ENCODE assay signal across 21 cellular contexts in the genomic region with DNA sequence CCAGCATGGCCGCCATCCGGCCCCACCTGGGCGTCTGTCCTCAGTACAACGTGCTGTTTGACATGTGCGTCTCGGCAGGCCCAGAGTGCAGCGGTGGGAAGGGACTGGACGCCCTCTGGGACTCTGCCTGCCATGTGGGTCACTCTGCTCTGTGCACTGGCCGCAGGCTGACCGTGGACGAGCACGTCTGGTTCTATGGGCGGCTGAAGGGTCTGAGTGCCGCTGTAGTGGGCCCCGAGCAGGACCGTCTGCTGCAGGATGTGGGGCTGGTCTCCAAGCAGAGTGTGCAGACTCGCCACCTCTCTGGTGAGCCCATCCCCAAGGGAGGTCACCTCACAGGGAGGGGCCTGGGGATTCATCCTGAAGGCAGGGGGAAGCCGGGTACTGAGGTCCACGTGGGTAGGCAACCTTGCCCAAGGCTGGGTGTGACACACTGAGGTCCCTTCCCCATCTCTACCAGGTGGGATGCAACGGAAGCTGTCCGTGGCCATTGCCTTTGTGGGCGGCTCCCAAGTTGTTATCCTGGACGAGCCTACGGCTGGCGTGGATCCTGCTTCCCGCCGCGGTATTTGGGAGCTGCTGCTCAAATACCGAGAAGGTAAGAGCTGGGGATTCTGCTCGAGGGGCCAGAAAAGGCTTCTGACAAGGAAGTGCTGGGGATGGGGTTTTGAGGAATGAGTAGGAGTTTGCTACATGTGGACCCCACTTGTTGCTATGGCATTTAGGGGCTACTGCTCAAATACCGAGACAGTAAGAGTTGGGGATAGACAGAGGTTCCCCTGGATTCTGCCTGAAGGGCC. TPM values are rescaled to one million over a fixed set of nuclear protein-coding genes. Genes with fewer than 3 reads are reported as not detected.
A peak's percentile ranks its signal among the peaks of the same experiment; 100 is the strongest.
DNase-seq lines count a peak whose midpoint lies in the region; ATAC-seq, FAIRE-seq and TF ChIP-seq lines count a peak whose summit lies in the region.
"Had no signal": no experiment of that assay in that cellular context is flagged by ENCODE, and none has a peak within 500 bp of the region (broad histone marks: within the 10 kb centered on the region; RNA-seq: fewer than 3 reads in every experiment).

No MANE protein-coding gene starts in this region.

- H2BK12ac ChIP-seq in neuronal stem cell (ENCODE audit: low read length) = no peak overlapping the region

- H4K91ac ChIP-seq in neuronal stem cell (ENCODE audit: low read depth, low read length, poor library complexity) = no peak overlapping the region

- no peak overlapping the region for H2BK15ac ChIP-seq in neuronal stem cell (ENCODE audit: low read length)

- H3K36me3 ChIP-seq in HepG2 (replicated peaks in 1 of 2; ENCODE audit: control insufficient read depth in 1 of 2, insufficient read depth in 2 of 2, low read length in 2 of 2) (peaks cover 7 to 21% of the 10 kb centered on the region in 2 experiments; a peak in 3 of 5 replicates), neuronal stem cell (replicated peaks in 1 of 2; ENCODE audit: control insufficient read depth in 2 of 2, insufficient read depth in 2 of 2, low read length in 2 of 2) (no peaks in the 10 kb centered on the region)
- H3K36me3 ChIP-seq: SJCRH30 had no signal

- peak overlapping the region; percentile 64 for H3K27ac Mint-ChIP-seq in activated T-cell treated with anti-CD3 and anti-CD28 coated beads, Interleukin-2, amount 50 U/mL, for 24 hours
- H3K27ac Mint-ChIP-seq in Calu3 (ENCODE audit: unreplicated experiment) = no peak overlapping the region

- peak; percentile 74 for ATAC-seq in HepG2
- ATAC-seq: A549 had no signal

- peaks cover 6% of the 10 kb centered on the region for H3K4me1 Mint-ChIP-seq in activated T-cell treated with anti-CD3 and anti-CD28 coated beads, Interleukin-2, amount 50 U/mL, for 24 hours (ENCODE audit: low read depth)
- no peaks in the 10 kb centered on the region for H3K4me1 Mint-ChIP-seq in Calu3 (ENCODE audit: low read depth, unreplicated experiment)

- no peak for DNase-seq in activated T-cell treated with anti-CD3 and anti-CD28 coated beads, Interleukin-2, amount 50 U/mL, for 24 hours
- no peak for DNase-seq in activated T-cell treated with anti-CD3 and anti-CD28 coated beads, Interleukin-2, amount 50 U/mL, for 1 hour
- DNase-seq in RWPE1 (ENCODE audit: low spot score) (no peak), HepG2 (ENCODE audit: low spot score) (no peak), neuronal stem cell (ENCODE audit: low spot score) (no peak), Calu3 (no peak), NCI-H1105 (lab: John Stamatoyannopoulos, UW) (no peak), CD1c-positive myeloid dendritic cell (ENCODE audit: extremely low spot score) (no peak)
- DNase-seq: Caco-2, EL, H7, NCI-H1417, NCI-H187 treated with DMSO at 0.1 percent for 48 hours, NCI-H446 treated with DMSO at 0.1 percent for 48 hours, NCI-H748 treated with DMSO at 0.1 percent for 48 hours, OCI-M1, RPMI8226, SJCRH30 had no signal

- peak overlapping the region; percentile 85 for H3K4me2 ChIP-seq in HepG2 (ENCODE audit: low read depth, low read length)
- no peak overlapping the region for H3K4me2 ChIP-seq in neuronal stem cell (ENCODE audit: insufficient read depth, low read length, poor library complexity, severe bottlenecking)
- H3K4me2 ChIP-seq: A549 had no signal

- no peak overlapping the region for H3K4me3 Mint-ChIP-seq in activated T-cell treated with anti-CD3 and anti-CD28 coated beads, Interleukin-2, amount 50 U/mL, for 24 hours
- H3K4me3 Mint-ChIP-seq in Calu3 (ENCODE audit: low read depth, unreplicated experiment) = no peak overlapping the region

- no peak for TF ChIP-seq EP300 in HepG2 (IDR thresholded peaks at IDR 0.05; ENCODE audit: low read depth in 2 of 2, low read length in 2 of 2)
- no peak for TF ChIP-seq EP300 in HepG2 (CRISPR knock-in tag; IDR thresholded peaks at IDR 0.05; ENCODE audit: borderline replicate concordance)

- in situ Hi-C loops in HepG2 (cut with HindIII; ENCODE audit: extremely low pct_ligation_motif_present, low pct_unique_long_range_greater_than_20kb) = no loop called here

- peak overlapping the region; percentile 28 for H3K18ac ChIP-seq in neuronal stem cell (ENCODE audit: low read length)

- CTCF ChIA-PET in RWPE1 (lab: Yijun Ruan, JAX) = no interaction called here
- CTCF ChIA-PET in HepG2 (lab: Yijun Ruan, JAX; ENCODE audit: low intra/inter-chr PET ratio, low total read pairs) = no interaction called here
- CTCF ChIA-PET in Calu3 (lab: Charles Lee) = no interaction called here

- peak overlapping the region; percentile 62 to 75 (median 64); a peak in 5 of 6 replicates for H3K4me3 ChIP-seq in HepG2 (replicated peaks in 1 of 3; ENCODE audit: insufficient read depth in 1 of 3, low read depth in 2 of 3, low read length in 3 of 3)
- peak overlapping the region in 1 of 2 donors; percentile 44 for H3K4me3 ChIP-seq in neuronal stem cell (ENCODE audit: low read length in 2 of 2)
- H3K4me3 ChIP-seq: A549, SJCRH30 had no signal

- no peaks in the 10 kb centered on the region for H3K9me3 Mint-ChIP-seq in activated T-cell treated with anti-CD3 and anti-CD28 coated beads, Interleukin-2, amount 50 U/mL, for 24 hours
- H3K9me3 Mint-ChIP-seq in Calu3 (ENCODE audit: low read depth, unreplicated experiment) = no peaks in the 10 kb centered on the region

- TF ChIP-seq CTCF in RWPE1 (conservative IDR thresholded peaks at IDR 0.05; ENCODE audit: low read depth) (no peak), HepG2 (CRISPR knock-in tag; IDR thresholded peaks at IDR 0.05) (no peak), Calu3 (IDR thresholded peaks at IDR 0.05; ENCODE audit: unreplicated experiment) (no peak)

- no peaks in the 10 kb centered on the region for H3K27me3 ChIP-seq in HepG2 (ENCODE audit: control insufficient read depth in 1 of 2, insufficient read depth in 2 of 2, low read length in 2 of 2)
- no peaks in the 10 kb centered on the region for H3K27me3 ChIP-seq in neuronal stem cell (ENCODE audit: control insufficient read depth in 3 of 3, insufficient read depth in 3 of 3, low read depth in 1 of 3, low read length in 3 of 3)
- H3K27me3 ChIP-seq: SJCRH30 had no signal

- peaks cover 2% of the 10 kb centered on the region for H3K79me1 ChIP-seq in neuronal stem cell (ENCODE audit: low read depth, low read length)

- no peaks in the 10 kb centered on the region for H4K20me1 ChIP-seq in HepG2 (ENCODE audit: insufficient read depth, low read length)

- H3K23ac ChIP-seq in neuronal stem cell (ENCODE audit: low read depth, low read length, poor library complexity) = peak overlapping the region; percentile 8

- peak overlapping the region; percentile 20 for H2AK5ac ChIP-seq in neuronal stem cell (ENCODE audit: low read depth, low read length)

- H3K4me1 ChIP-seq in HepG2 (ENCODE audit: insufficient read depth, low read length) = peaks cover 32% of the 10 kb centered on the region
- H3K4me1 ChIP-seq in neuronal stem cell (ENCODE audit: control insufficient read depth in 2 of 2, insufficient read depth in 1 of 2, low read depth in 1 of 2, low read length in 2 of 2) = peaks cover 0 to 2% of the 10 kb centered on the region in 2 donors
- H3K4me1 ChIP-seq: A549, Caco-2, SJCRH30 had no signal

- no peaks in the 10 kb centered on the region for H3K27me3 Mint-ChIP-seq in activated T-cell treated with anti-CD3 and anti-CD28 coated beads, Interleukin-2, amount 50 U/mL, for 24 hours
- no peaks in the 10 kb centered on the region for H3K27me3 Mint-ChIP-seq in Calu3 (ENCODE audit: unreplicated experiment)

- H2BK5ac ChIP-seq in neuronal stem cell (ENCODE audit: low read length) = no peak overlapping the region

- intact Hi-C loops in HepG2 (cut with micrococcal nuclease; ENCODE audit: unreplicated experiment) (loop anchor here (10.0 kb wide), 1 partner anchor 54 kb away; the partner anchor contains the start of gene GPX4), Calu3 (cut with micrococcal nuclease; ENCODE audit: unreplicated experiment) (no loop called here)

- peak; percentile 34 to 86; a peak in 3 of 4 replicates for TF ChIP-seq POLR2A in HepG2 (IDR thresholded peaks at IDR 0.05; ENCODE audit: insufficient read depth in 1 of 2, low read depth in 2 of 2, low read length in 2 of 2)

- H3K79me2 ChIP-seq in HepG2 (ENCODE audit: insufficient read depth, low read length) = no peaks in the 10 kb centered on the region

- H3K9me3 ChIP-seq in HepG2 (ENCODE audit: low read length) (no peaks in the 10 kb centered on the region), neuronal stem cell (replicated peaks in 1 of 2; ENCODE audit: control insufficient read depth in 2 of 2, insufficient read depth in 1 of 2, low read depth in 1 of 2, low read length in 2 of 2) (peaks cover 0 to 10% of the 10 kb centered on the region in 2 donors)
- H3K9me3 ChIP-seq: A549, Caco-2, SJCRH30 had no signal

- H2BK120ac ChIP-seq in neuronal stem cell (ENCODE audit: low read depth, low read length) = no peak overlapping the region

- H2AFZ ChIP-seq in HepG2 (ENCODE audit: low read length) (peak overlapping the region; percentile 71), neuronal stem cell (ENCODE audit: low read length) (no peak overlapping the region)

- no TSS peak for BruUV-seq in HepG2 (replicated peaks; lab: Mats Ljungman, UMichigan)
- no TSS peak for BruUV-seq in Calu3 (replicated peaks; lab: Mats Ljungman, UMichigan)

- peak overlapping the region; percentile 82 for H4K8ac ChIP-seq in neuronal stem cell (ENCODE audit: low read depth, low read length)

- no peak for FAIRE-seq in HepG2 (lab: Jason Lieb, UNC)
- FAIRE-seq: A549 had no signal

- H3K4ac ChIP-seq in neuronal stem cell (ENCODE audit: low read length) = no peak overlapping the region

- H3K27ac ChIP-seq in RWPE1 = peak overlapping the region; percentile 34; the same call in 1 of the 2 replicates
- H3K27ac ChIP-seq in HepG2 (ENCODE audit: extremely low read length, insufficient read depth, low read length) = peak overlapping the region; percentile 75
- H3K27ac ChIP-seq in neuronal stem cell (replicated peaks; ENCODE audit: low read length) = no peak overlapping the region
- H3K27ac ChIP-seq: A549, C4-2B, SJCRH30 had no signal

- H3K9ac ChIP-seq in HepG2 (ENCODE audit: insufficient read depth, low read depth, low read length) (peak overlapping the region; percentile 69), neuronal stem cell (ENCODE audit: low read depth, low read length, poor library complexity) (peak overlapping the region; percentile 74)

- no peak for TF ChIP-seq RAD21 in HepG2 (CRISPR knock-in tag; IDR thresholded peaks at IDR 0.05)

- peaks cover 5% of the 10 kb centered on the region for H3K36me3 Mint-ChIP-seq in activated T-cell treated with anti-CD3 and anti-CD28 coated beads, Interleukin-2, amount 50 U/mL, for 24 hours (ENCODE audit: low read depth)
- H3K36me3 Mint-ChIP-seq in Calu3 (ENCODE audit: insufficient read depth, unreplicated experiment) = peaks cover 6% of the 10 kb centered on the region

- POLR2A ChIA-PET in RWPE1 (lab: Yijun Ruan, JAX; ENCODE audit: low non-redundant PET) = no interaction called here
- POLR2A ChIA-PET in HepG2 (lab: Yijun Ruan, JAX) = interaction anchor here (0.6 to 1.9 kb wide), 12 partner anchors 8 to 132 kb away, joined by 3 to 9 read pairs (median 4); partner anchors contain the start of genes ABCA7 and ARHGAP45

- 2% methylated on average over 17 of the region's 31 CpGs for WGBS in HepG2 (ENCODE audit: low lambda C conversion rate)
- WGBS in neuronal stem cell (ENCODE audit: extremely low coverage in 2 of 2, insufficient read length in 2 of 2, insufficient replicate concordance in 1 of 2), 2 donors = no CpG with 5 or more reads among the region's 31 CpGs

- peak overlapping the region; percentile 71 for H3K14ac ChIP-seq in neuronal stem cell (ENCODE audit: low read length)

RNA-seq across cellular contexts. Expression of gene ABCA7, which starts 11.3 kb away (rescaled TPM):
- 1.3 and 4.4 TPM in 2 replicates for total RNA-seq in HepG2 (2016; rRNA removed; fragmentation: Illumina TruSeq; extraction: Trizol)
- 3.4 and 3.5 TPM in 2 replicates for total RNA-seq in HepG2 (2016; cell fraction: cytosol; rRNA removed; fragmentation: Illumina TruSeq; extraction: Trizol; ENCODE audit: low read depth)
- total RNA-seq in HepG2 (2016; cell fraction: insoluble cytoplasmic fraction; rRNA removed; fragmentation: Illumina TruSeq; extraction: Trizol) = 2.5 and 6.4 TPM in 2 replicates
- 1.7 and 2.0 TPM in 2 replicates for total RNA-seq in HepG2 (2016; cell fraction: membrane; rRNA removed; fragmentation: Illumina TruSeq; extraction: Trizol)
- total RNA-seq in HepG2 (2016; cell fraction: nucleus; rRNA removed; fragmentation: Illumina TruSeq; extraction: Trizol) = 7.8 and 9.7 TPM in 2 replicates
- polyA plus RNA-seq in HepG2 (2011; rRNA removed) = 32.4 and 41.2 TPM in 2 replicates
- 27.7 and 35.9 TPM in 2 replicates for polyA plus RNA-seq in HepG2 (2011; cell fraction: cytosol; rRNA removed)
- polyA plus RNA-seq in HepG2 (2011; cell fraction: nucleus; rRNA removed) = 316 and 410 TPM in 2 replicates
- 29.1 and 29.7 TPM in 2 replicates for polyA plus RNA-seq in HepG2 (2012)
- 0.23 and 0.72 TPM in 2 replicates for polyA plus RNA-seq in HepG2 (2016; cell fraction: cytosol; fragmentation: Illumina TruSeq; extraction: Trizol; ENCODE audit: low read depth)
- polyA plus RNA-seq in HepG2 (2016; cell fraction: insoluble cytoplasmic fraction; fragmentation: Illumina TruSeq; extraction: Trizol; ENCODE audit: low read depth) = 1.6 and 2.2 TPM in 2 replicates
- 0.54 and 0.71 TPM in 2 replicates for polyA plus RNA-seq in HepG2 (2016; cell fraction: membrane; fragmentation: Illumina TruSeq; extraction: Trizol; ENCODE audit: low read depth)
- polyA plus RNA-seq in HepG2 (2016; cell fraction: nucleus; fragmentation: Illumina TruSeq; extraction: Trizol; ENCODE audit: insufficient read depth, low read depth) = 25.9 and 28.7 TPM in 2 replicates
- 20.1 and 68.5 TPM in 2 replicates for polyA minus RNA-seq in HepG2 (2011; rRNA and poly(A)+ RNA removed; ENCODE audit: low replicate concordance)
- 20.8 and 23.1 TPM in 2 replicates for polyA minus RNA-seq in HepG2 (2011; cell fraction: cytosol; rRNA and poly(A)+ RNA removed)
- 41.6 and 44.5 TPM in 2 replicates for polyA minus RNA-seq in HepG2 (2011; cell fraction: nucleus; rRNA and poly(A)+ RNA removed)
- polyA plus RNA-seq in neuronal stem cell (2013, experiment 1 of 2) = 9.4 TPM
- 8.0 TPM for polyA plus RNA-seq in neuronal stem cell (2013, experiment 2 of 2)
- 22.7 and 24.3 TPM in 2 replicates for total RNA-seq in Calu3 (2022)

RNA-seq across cellular contexts. Expression of gene ARHGAP45, which starts 15.8 kb away (rescaled TPM):
- 0.48 and 0.84 TPM in 2 replicates for total RNA-seq in HepG2 (2016; rRNA removed; fragmentation: Illumina TruSeq; extraction: Trizol)
- total RNA-seq in HepG2 (2016; cell fraction: cytosol; rRNA removed; fragmentation: Illumina TruSeq; extraction: Trizol; ENCODE audit: low read depth) = 0.35 and 0.51 TPM in 2 replicates
- total RNA-seq in HepG2 (2016; cell fraction: insoluble cytoplasmic fraction; rRNA removed; fragmentation: Illumina TruSeq; extraction: Trizol) = 0.16 and 0.50 TPM in 2 replicates
- 0.38 and 0.40 TPM in 2 replicates for total RNA-seq in HepG2 (2016; cell fraction: membrane; rRNA removed; fragmentation: Illumina TruSeq; extraction: Trizol)
- 0.28 and 0.63 TPM in 2 replicates for total RNA-seq in HepG2 (2016; cell fraction: nucleus; rRNA removed; fragmentation: Illumina TruSeq; extraction: Trizol)
- polyA plus RNA-seq in HepG2 (2011; rRNA removed) = 32.0 and 40.3 TPM in 2 replicates
- 17.7 and 31.9 TPM in 2 replicates for polyA plus RNA-seq in HepG2 (2011; cell fraction: cytosol; rRNA removed)
- polyA plus RNA-seq in HepG2 (2011; cell fraction: nucleus; rRNA removed) = 222 and 325 TPM in 2 replicates
- 21.8 and 23.4 TPM in 2 replicates for polyA plus RNA-seq in HepG2 (2012)
- not detected in 2 replicates for polyA plus RNA-seq in HepG2 (2016; cell fraction: cytosol; fragmentation: Illumina TruSeq; extraction: Trizol; ENCODE audit: low read depth)
- 0.41 and 0.69 TPM in 2 replicates for polyA plus RNA-seq in HepG2 (2016; cell fraction: insoluble cytoplasmic fraction; fragmentation: Illumina TruSeq; extraction: Trizol; ENCODE audit: low read depth)
- polyA plus RNA-seq in HepG2 (2016; cell fraction: membrane; fragmentation: Illumina TruSeq; extraction: Trizol; ENCODE audit: low read depth) = not detected in 2 replicates
- polyA plus RNA-seq in HepG2 (2016; cell fraction: nucleus; fragmentation: Illumina TruSeq; extraction: Trizol; ENCODE audit: insufficient read depth, low read depth) = 1.5 TPM in 2 replicates
- 18.3 and 37.9 TPM in 2 replicates for polyA minus RNA-seq in HepG2 (2011; rRNA and poly(A)+ RNA removed; ENCODE audit: low replicate concordance)
- polyA minus RNA-seq in HepG2 (2011; cell fraction: cytosol; rRNA and poly(A)+ RNA removed) = 19.3 and 20.1 TPM in 2 replicates
- polyA minus RNA-seq in HepG2 (2011; cell fraction: nucleus; rRNA and poly(A)+ RNA removed) = 25.0 and 29.0 TPM in 2 replicates
- polyA plus RNA-seq in neuronal stem cell (2013, experiment 1 of 2) = 6.9 TPM
- 7.4 TPM for polyA plus RNA-seq in neuronal stem cell (2013, experiment 2 of 2)
- total RNA-seq in Calu3 (2022) = 10.4 and 12.0 TPM in 2 replicates

RNA-seq across cellular contexts. Expression of gene CNN2, which starts 24.8 kb away (rescaled TPM):
- total RNA-seq in HepG2 (2016; rRNA removed; fragmentation: Illumina TruSeq; extraction: Trizol) = 70.0 and 84.5 TPM in 2 replicates
- total RNA-seq in HepG2 (2016; cell fraction: cytosol; rRNA removed; fragmentation: Illumina TruSeq; extraction: Trizol; ENCODE audit: low read depth) = 29.8 and 31.9 TPM in 2 replicates
- 66.1 and 74.6 TPM in 2 replicates for total RNA-seq in HepG2 (2016; cell fraction: insoluble cytoplasmic fraction; rRNA removed; fragmentation: Illumina TruSeq; extraction: Trizol)
- total RNA-seq in HepG2 (2016; cell fraction: membrane; rRNA removed; fragmentation: Illumina TruSeq; extraction: Trizol) = 70.9 and 77.3 TPM in 2 replicates
- total RNA-seq in HepG2 (2016; cell fraction: nucleus; rRNA removed; fragmentation: Illumina TruSeq; extraction: Trizol) = 37.1 and 39.3 TPM in 2 replicates
- polyA plus RNA-seq in HepG2 (2011; rRNA removed) = 58.1 and 63.6 TPM in 2 replicates
- polyA plus RNA-seq in HepG2 (2011; cell fraction: cytosol; rRNA removed) = 71.9 and 76.4 TPM in 2 replicates
- polyA plus RNA-seq in HepG2 (2011; cell fraction: nucleus; rRNA removed) = 59.2 and 73.6 TPM in 2 replicates
- 37.6 and 46.6 TPM in 2 replicates for polyA plus RNA-seq in HepG2 (2012)
- polyA plus RNA-seq in HepG2 (2016; cell fraction: cytosol; fragmentation: Illumina TruSeq; extraction: Trizol; ENCODE audit: low read depth) = 36.8 and 41.0 TPM in 2 replicates
- polyA plus RNA-seq in HepG2 (2016; cell fraction: insoluble cytoplasmic fraction; fragmentation: Illumina TruSeq; extraction: Trizol; ENCODE audit: low read depth) = 82.0 and 114 TPM in 2 replicates
- polyA plus RNA-seq in HepG2 (2016; cell fraction: membrane; fragmentation: Illumina TruSeq; extraction: Trizol; ENCODE audit: low read depth) = 75.2 and 79.7 TPM in 2 replicates
- 90.2 and 93.1 TPM in 2 replicates for polyA plus RNA-seq in HepG2 (2016; cell fraction: nucleus; fragmentation: Illumina TruSeq; extraction: Trizol; ENCODE audit: insufficient read depth, low read depth)
- polyA minus RNA-seq in HepG2 (2011; rRNA and poly(A)+ RNA removed; ENCODE audit: low replicate concordance) = 84.2 and 138 TPM in 2 replicates
- polyA minus RNA-seq in HepG2 (2011; cell fraction: cytosol; rRNA and poly(A)+ RNA removed) = 122 and 138 TPM in 2 replicates
- 21.5 and 28.6 TPM in 2 replicates for polyA minus RNA-seq in HepG2 (2011; cell fraction: nucleus; rRNA and poly(A)+ RNA removed)
- 235 TPM for polyA plus RNA-seq in neuronal stem cell (2013, experiment 1 of 2)
- 243 TPM for polyA plus RNA-seq in neuronal stem cell (2013, experiment 2 of 2)
- total RNA-seq in Calu3 (2022) = 135 and 151 TPM in 2 replicates

RNA-seq across cellular contexts. Expression of gene RNU6-2, which starts 29.9 kb away (rescaled TPM):
- total RNA-seq in HepG2 (2016; rRNA removed; fragmentation: Illumina TruSeq; extraction: Trizol) (under 0.01 TPM in 1 of 2 replicates, not detected in the other), Calu3 (2022) (not detected in 2 replicates)
- total RNA-seq in HepG2 (2016; cell fraction: cytosol; rRNA removed; fragmentation: Illumina TruSeq; extraction: Trizol; ENCODE audit: low read depth) = under 0.01 TPM in 2 replicates
- under 0.01 TPM in 1 of 2 replicates, not detected in the other for total RNA-seq in HepG2 (2016; cell fraction: insoluble cytoplasmic fraction; rRNA removed; fragmentation: Illumina TruSeq; extraction: Trizol)
- under 0.01 TPM in 1 of 2 replicates, not detected in the other for total RNA-seq in HepG2 (2016; cell fraction: membrane; rRNA removed; fragmentation: Illumina TruSeq; extraction: Trizol)
- total RNA-seq in HepG2 (2016; cell fraction: nucleus; rRNA removed; fragmentation: Illumina TruSeq; extraction: Trizol) = not detected in 2 replicates
- polyA plus RNA-seq in HepG2 (2011; rRNA removed) = not detected in 2 replicates
- polyA plus RNA-seq in HepG2 (2011; cell fraction: cytosol; rRNA removed) = not detected in 2 replicates
- polyA plus RNA-seq in HepG2 (2011; cell fraction: nucleus; rRNA removed) = not detected in 2 replicates
- polyA plus RNA-seq in HepG2 (2012) = not detected in 2 replicates
- polyA plus RNA-seq in HepG2 (2016; cell fraction: cytosol; fragmentation: Illumina TruSeq; extraction: Trizol; ENCODE audit: low read depth) = not detected in 2 replicates
- not detected in 2 replicates for polyA plus RNA-seq in HepG2 (2016; cell fraction: insoluble cytoplasmic fraction; fragmentation: Illumina TruSeq; extraction: Trizol; ENCODE audit: low read depth)
- polyA plus RNA-seq in HepG2 (2016; cell fraction: membrane; fragmentation: Illumina TruSeq; extraction: Trizol; ENCODE audit: low read depth) = not detected in 2 replicates
- polyA plus RNA-seq in HepG2 (2016; cell fraction: nucleus; fragmentation: Illumina TruSeq; extraction: Trizol; ENCODE audit: insufficient read depth, low read depth) = not detected in 2 replicates
- polyA minus RNA-seq in HepG2 (2011; rRNA and poly(A)+ RNA removed; ENCODE audit: low replicate concordance) = under 0.01 TPM in 1 of 2 replicates, not detected in the other
- under 0.01 TPM in 1 of 2 replicates, not detected in the other for polyA minus RNA-seq in HepG2 (2011; cell fraction: cytosol; rRNA and poly(A)+ RNA removed)
- not detected in 2 replicates for polyA minus RNA-seq in HepG2 (2011; cell fraction: nucleus; rRNA and poly(A)+ RNA removed)
- not detected for polyA plus RNA-seq in neuronal stem cell (2013, experiment 1 of 2)
- not detected for polyA plus RNA-seq in neuronal stem cell (2013, experiment 2 of 2)
- total RNA-seq: Caco-2, H7, HT-29, SJCRH30 had no signal
- polyA plus RNA-seq: A549 had no signal

RNA-seq across cellular contexts. Expression of gene TMEM259, which starts 30.3 kb away (rescaled TPM):
- total RNA-seq in HepG2 (2016; rRNA removed; fragmentation: Illumina TruSeq; extraction: Trizol) (20.5 and 64.7 TPM in 2 replicates), Calu3 (2022) (129 and 142 TPM in 2 replicates)
- total RNA-seq in HepG2 (2016; cell fraction: cytosol; rRNA removed; fragmentation: Illumina TruSeq; extraction: Trizol; ENCODE audit: low read depth) = 30.1 and 37.5 TPM in 2 replicates
- 17.1 and 68.9 TPM in 2 replicates for total RNA-seq in HepG2 (2016; cell fraction: insoluble cytoplasmic fraction; rRNA removed; fragmentation: Illumina TruSeq; extraction: Trizol)
- total RNA-seq in HepG2 (2016; cell fraction: membrane; rRNA removed; fragmentation: Illumina TruSeq; extraction: Trizol) = 50.5 and 59.4 TPM in 2 replicates
- 58.0 and 76.3 TPM in 2 replicates for total RNA-seq in HepG2 (2016; cell fraction: nucleus; rRNA removed; fragmentation: Illumina TruSeq; extraction: Trizol)
- polyA plus RNA-seq in HepG2 (2011; rRNA removed) = 164 and 232 TPM in 2 replicates
- 108 and 161 TPM in 2 replicates for polyA plus RNA-seq in HepG2 (2011; cell fraction: cytosol; rRNA removed)
- 1,157 and 1,454 TPM in 2 replicates for polyA plus RNA-seq in HepG2 (2011; cell fraction: nucleus; rRNA removed)
- 55.1 and 79.6 TPM in 2 replicates for polyA plus RNA-seq in HepG2 (2012)
- 28.3 and 31.6 TPM in 2 replicates for polyA plus RNA-seq in HepG2 (2016; cell fraction: cytosol; fragmentation: Illumina TruSeq; extraction: Trizol; ENCODE audit: low read depth)
- polyA plus RNA-seq in HepG2 (2016; cell fraction: insoluble cytoplasmic fraction; fragmentation: Illumina TruSeq; extraction: Trizol; ENCODE audit: low read depth) = 28.7 and 28.8 TPM in 2 replicates
- polyA plus RNA-seq in HepG2 (2016; cell fraction: membrane; fragmentation: Illumina TruSeq; extraction: Trizol; ENCODE audit: low read depth) = 47.1 and 48.7 TPM in 2 replicates
- polyA plus RNA-seq in HepG2 (2016; cell fraction: nucleus; fragmentation: Illumina TruSeq; extraction: Trizol; ENCODE audit: insufficient read depth, low read depth) = 234 and 238 TPM in 2 replicates
- polyA minus RNA-seq in HepG2 (2011; rRNA and poly(A)+ RNA removed; ENCODE audit: low replicate concordance) = 129 and 199 TPM in 2 replicates
- 47.6 and 51.1 TPM in 2 replicates for polyA minus RNA-seq in HepG2 (2011; cell fraction: cytosol; rRNA and poly(A)+ RNA removed)
- 58.8 and 65.8 TPM in 2 replicates for polyA minus RNA-seq in HepG2 (2011; cell fraction: nucleus; rRNA and poly(A)+ RNA removed)
- 113 TPM for polyA plus RNA-seq in neuronal stem cell (2013, experiment 1 of 2)
- 111 TPM for polyA plus RNA-seq in neuronal stem cell (2013, experiment 2 of 2)
